9 cellular contexts compared by ENCODE assay signal in the genomic region with DNA sequence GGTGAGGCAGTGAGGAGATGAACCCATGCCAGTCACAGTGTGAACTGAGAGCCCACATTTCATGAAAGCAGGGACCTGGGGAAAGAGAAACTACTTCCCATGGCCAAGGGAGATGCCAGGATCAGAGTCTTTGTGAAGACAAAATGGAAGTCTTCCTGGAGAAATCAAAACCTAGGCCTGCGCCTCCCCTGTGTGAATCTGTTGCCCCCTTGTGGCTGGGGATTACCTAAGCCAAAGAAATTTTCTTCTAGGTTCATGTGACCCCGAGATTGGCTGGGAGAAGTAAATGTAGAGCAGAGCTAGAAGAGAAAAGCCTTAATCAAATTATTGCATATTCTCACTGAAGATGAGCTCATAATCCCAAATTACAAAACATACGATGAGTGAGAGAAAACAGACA.
DNase-seq lines count a peak whose midpoint lies in the region; TF ChIP-seq lines count a peak whose summit lies in the region.
"Had no signal": no experiment of that assay in that cellular context is flagged by ENCODE, and none has a peak within 500 bp of the region (broad histone marks: within the 10 kb centered on the region; RNA-seq: fewer than 3 reads in every experiment).

No MANE protein-coding gene starts in this region.

- H3K79me2 ChIP-seq in PC-9 (ENCODE audit: low read depth): no peaks in the 10 kb centered on the region

- H3K4me1 Mint-ChIP-seq in Caco-2 (ENCODE audit: low read depth, unreplicated experiment) (no peaks in the 10 kb centered on the region), immature natural killer cell (no peaks in the 10 kb centered on the region)

- H4K20me1 ChIP-seq in PC-9 (ENCODE audit: insufficient read depth): no peaks in the 10 kb centered on the region

- H3K9me3 Mint-ChIP-seq in Caco-2 (ENCODE audit: unreplicated experiment) (no peaks in the 10 kb centered on the region), immature natural killer cell (no peaks in the 10 kb centered on the region)

- H3K36me3 Mint-ChIP-seq in Caco-2 (ENCODE audit: insufficient read depth, unreplicated experiment): peaks cover 6% of the 10 kb centered on the region
- no peaks in the 10 kb centered on the region for H3K36me3 Mint-ChIP-seq in immature natural killer cell

- CTCF ChIA-PET in Caco-2 (lab: Charles Lee): no interaction called here
- CTCF ChIA-PET in PC-9 (lab: Charles Lee): no interaction called here

- H3K4me3 Mint-ChIP-seq in Caco-2 (ENCODE audit: unreplicated experiment) (no peak overlapping the region), immature natural killer cell (no peak overlapping the region)

- no peak overlapping the region for H3K27ac ChIP-seq in PC-9
- H3K27ac ChIP-seq: thoracic aorta had no signal

- H3K9me3 ChIP-seq in Caco-2 (no peaks in the 10 kb centered on the region), PC-9 (ENCODE audit: insufficient read depth, low read depth) (no peaks in the 10 kb centered on the region)
- H3K9me3 ChIP-seq: thoracic aorta had no signal

- H3K9me2 ChIP-seq in PC-9 (ENCODE audit: insufficient read depth): no peaks in the 10 kb centered on the region

- H3K4me2 ChIP-seq in PC-9: no peak overlapping the region

- peaks cover 11% of the 10 kb centered on the region; the same call in 1 of the 2 replicates for H3F3A ChIP-seq in PC-9 (ENCODE audit: insufficient read depth, low read depth)

- no TSS peak for BruUV-seq in Caco-2 (replicated peaks; lab: Mats Ljungman, UMichigan)
- no TSS peak for BruUV-seq in PC-9 (replicated peaks; lab: Mats Ljungman, UMichigan)

- no peak overlapping the region for H2AFZ ChIP-seq in PC-9

- peak; percentile 39 to 51 for TF ChIP-seq CTCF in Caco-2 (IDR thresholded peaks at IDR 0.05; ENCODE audit: insufficient read depth in 1 of 2, low read depth in 1 of 2, low read length in 1 of 2, severe bottlenecking in 1 of 2, unreplicated experiment in 1 of 2)
- peak; percentile 76 for TF ChIP-seq CTCF in PC-9 (conservative IDR thresholded peaks at IDR 0.05)
- peak; percentile 32 for TF ChIP-seq CTCF in fibroblast of mammary gland (conservative IDR thresholded peaks at IDR 0.05; ENCODE audit: control insufficient read depth, insufficient read depth, low read depth, low read length)

- H3K27ac Mint-ChIP-seq in Caco-2 (ENCODE audit: unreplicated experiment) (no peak overlapping the region), immature natural killer cell (no peak overlapping the region)

- H3K27me3 ChIP-seq in Caco-2 (replicated peaks; ENCODE audit: control insufficient read depth, insufficient read depth, low read length) (no peaks in the 10 kb centered on the region), H7 (ENCODE audit: control insufficient read depth, insufficient read depth, low read length) (no peaks in the 10 kb centered on the region), PC-9 (ENCODE audit: insufficient read depth, low read depth) (no peaks in the 10 kb centered on the region)

- H3K27me3 Mint-ChIP-seq in Caco-2 (ENCODE audit: insufficient read depth, unreplicated experiment): no peaks in the 10 kb centered on the region
- peaks cover 0 to 19% (median 8%) of the 10 kb centered on the region in 3 donors for H3K27me3 Mint-ChIP-seq in immature natural killer cell (ENCODE audit: low read depth in 3 of 3)

- no peak overlapping the region for H3K4me3 ChIP-seq in Caco-2 (ENCODE audit: low read depth, low read length)
- no peak overlapping the region for H3K4me3 ChIP-seq in H7 (ENCODE audit: insufficient read depth, low read depth, low read length)
- no peak overlapping the region for H3K4me3 ChIP-seq in PC-9
- no peak overlapping the region for H3K4me3 ChIP-seq in fibroblast of mammary gland (ENCODE audit: control insufficient read depth, low read depth, low read length)
- H3K4me3 ChIP-seq: thoracic aorta had no signal

- POLR2A ChIA-PET in Caco-2 (lab: Charles Lee) (no interaction called here), PC-9 (lab: Charles Lee; ENCODE audit: unreplicated experiment) (no interaction called here)

- H3K4me1 ChIP-seq in Caco-2 (no peaks in the 10 kb centered on the region), PC-9 (replicated peaks; ENCODE audit: insufficient read depth) (peaks cover 22% of the 10 kb centered on the region)

- intact Hi-C loops in Caco-2 (cut with micrococcal nuclease; ENCODE audit: unreplicated experiment) (loop anchor here (5.0 kb wide), 1 partner anchor 385 kb away; no protein-coding TSS in a partner anchor), PC-9 (cut with micrococcal nuclease; ENCODE audit: unreplicated experiment) (loop anchor here (2.0 kb wide), 1 partner anchor 101 kb away; no protein-coding TSS in a partner anchor)

- DNase-seq in Caco-2 (peak in 1 of 2 experiments; percentile 38), H7 (peak; percentile 66), PC-9 (peak in 1 of 2 experiments; percentile 20), fibroblast of mammary gland (ENCODE audit: low read depth) (peak; percentile 11), NCI-H446 treated with DMSO at 0.1 percent for 48 hours (lab: John Stamatoyannopoulos, UW) (no peak), immature natural killer cell (no peak)
- no peak for DNase-seq in stimulated activated CD4-positive, alpha-beta T cell treated with anti-CD3 and anti-CD28 coated beads, Interleukin-2, amount 100 ng/mL, for 48 hours
- DNase-seq in central memory CD4-positive, alpha-beta T cell: no peak

- H3K36me3 ChIP-seq in Caco-2 (ENCODE audit: control insufficient read depth, insufficient read depth, low read length) (no peaks in the 10 kb centered on the region), H7 (replicated peaks; ENCODE audit: control insufficient read depth, insufficient read depth, low read length) (no peaks in the 10 kb centered on the region), PC-9 (ENCODE audit: low read depth) (no peaks in the 10 kb centered on the region)
- H3K36me3 ChIP-seq: thoracic aorta had no signal

Comparison
In these comparisons a context has a peak if more than half of its experiments do, and no peak if none do; other contexts are left out.
1. DNase-seq: peak in H7 (single experiment) and fibroblast of mammary gland (single experiment); none in NCI-H446 treated with DMSO at 0.1 percent for 48 hours (single experiment), immature natural killer cell (0 of 3), stimulated activated CD4-positive, alpha-beta T cell treated with anti-CD3 and anti-CD28 coated beads, Interleukin-2, amount 100 ng/mL, for 48 hours (0 of 2) and central memory CD4-positive, alpha-beta T cell (single experiment).
2. Peak in every context shown above with its lines, with median percentiles within 50 percentile points of each other: CTCF ChIP-seq.